In the genomic region with DNA sequence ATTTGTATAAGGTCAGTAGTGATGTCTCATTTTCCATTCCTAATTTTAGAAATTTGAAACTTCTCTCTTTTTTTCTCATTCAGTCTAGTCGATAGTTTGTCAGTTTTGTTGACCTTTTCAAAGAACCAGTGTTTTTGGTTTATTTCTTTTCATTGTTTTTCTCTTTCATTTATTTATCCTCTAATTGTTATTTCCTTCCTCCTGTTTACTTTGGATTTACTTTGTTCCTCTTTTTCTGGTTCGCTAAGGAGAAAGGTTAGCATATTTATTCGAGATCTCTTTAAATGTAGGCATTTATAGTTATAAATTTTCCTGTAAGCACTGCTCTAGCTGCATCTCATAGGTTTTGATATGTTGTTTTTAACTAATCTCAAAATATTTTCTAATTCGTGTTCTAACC, we compare ENCODE assay signal across 1 cellular context.
TF ChIP-seq lines count a peak whose summit lies in the region.

No MANE protein-coding gene starts in this region.

TF ChIP-seq in GM12878, 131 proteins besides CTCF, POLR2A, EP300 and RAD21:
- TF ChIP-seq, protein P1, sequence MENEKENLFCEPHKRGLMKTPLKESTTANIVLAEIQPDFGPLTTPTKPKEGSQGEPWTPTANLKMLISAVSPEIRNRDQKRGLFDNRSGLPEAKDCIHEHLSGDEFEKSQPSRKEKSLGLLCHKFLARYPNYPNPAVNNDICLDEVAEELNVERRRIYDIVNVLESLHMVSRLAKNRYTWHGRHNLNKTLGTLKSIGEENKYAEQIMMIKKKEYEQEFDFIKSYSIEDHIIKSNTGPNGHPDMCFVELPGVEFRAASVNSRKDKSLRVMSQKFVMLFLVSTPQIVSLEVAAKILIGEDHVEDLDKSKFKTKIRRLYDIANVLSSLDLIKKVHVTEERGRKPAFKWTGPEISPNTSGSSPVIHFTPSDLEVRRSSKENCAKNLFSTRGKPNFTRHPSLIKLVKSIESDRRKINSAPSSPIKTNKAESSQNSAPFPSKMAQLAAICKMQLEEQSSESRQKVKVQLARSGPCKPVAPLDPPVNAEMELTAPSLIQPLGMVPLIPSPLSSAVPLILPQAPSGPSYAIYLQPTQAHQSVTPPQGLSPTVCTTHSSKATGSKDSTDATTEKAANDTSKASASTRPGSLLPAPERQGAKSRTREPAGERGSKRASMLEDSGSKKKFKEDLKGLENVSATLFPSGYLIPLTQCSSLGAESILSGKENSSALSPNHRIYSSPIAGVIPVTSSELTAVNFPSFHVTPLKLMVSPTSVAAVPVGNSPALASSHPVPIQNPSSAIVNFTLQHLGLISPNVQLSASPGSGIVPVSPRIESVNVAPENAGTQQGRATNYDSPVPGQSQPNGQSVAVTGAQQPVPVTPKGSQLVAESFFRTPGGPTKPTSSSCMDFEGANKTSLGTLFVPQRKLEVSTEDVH (IDR thresholded peaks at IDR 0.05; ENCODE audit: low read depth, partially characterized antibody) = no peak
